8 cellular contexts compared by ENCODE assay signal in genomic region chr14:69693823-69694729, GRCh38.
DNase-seq lines count a peak whose midpoint lies in the region; ATAC-seq and TF ChIP-seq lines count a peak whose summit lies in the region.

No MANE protein-coding gene starts in this region.

- peak; percentile 34 for DNase-seq in NOMO-1 treated with DMSO at 0.1 percent for 48 hours (lab: John Stamatoyannopoulos, UW; ENCODE audit: unreplicated experiment)
- DNase-seq in NOMO-1 treated with dmso at 0.1 percent for 144 hours (lab: John Stamatoyannopoulos, UW; ENCODE audit: unreplicated experiment) = no peak
- DNase-seq in NCI-H748 treated with DMSO at 0.1 percent for 48 hours (lab: John Stamatoyannopoulos, UW) = peak; percentile 9
- DNase-seq in fibroblast of pulmonary artery (ENCODE audit: low read depth) = peak; percentile 44
- no peak for DNase-seq in stimulated activated effector memory CD8-positive, alpha-beta T cell treated with anti-CD3 and anti-CD28 coated beads, Interleukin-12 subunit alpha, Interleukin-12 subunit beta, amount 100 ng/mL, for 72 hours (ENCODE audit: low spot score in 2 of 2)
- no peak for DNase-seq in lower leg skin (ENCODE audit: low spot score in 2 of 2)
- no peak for DNase-seq in GF-D8 (lab: John Stamatoyannopoulos, UW)

- 60% methylated on average over 4 of the region's 4 CpGs for WGBS in lower leg skin, 2 donors

- TF ChIP-seq CTCF in fibroblast of pulmonary artery (IDR thresholded peaks at IDR 0.05; ENCODE audit: low read length, missing control alignments) (no peak), lower leg skin (IDR thresholded peaks at IDR 0.05) (no peak)

- TF ChIP-seq POLR2A in lower leg skin (IDR thresholded peaks at IDR 0.05) = no peak

- no peak for ATAC-seq in stimulated activated effector memory CD8-positive, alpha-beta T cell treated with anti-CD3 and anti-CD28 coated beads, Interleukin-12 subunit alpha, Interleukin-12 subunit beta, amount 100 ng/mL, for 72 hours
- no peak for ATAC-seq in GM18519 (IDR thresholded peaks at IDR 0.05; ENCODE audit: low FRiP score, unreplicated experiment)

- H3K27ac Mint-ChIP-seq in stimulated activated effector memory CD8-positive, alpha-beta T cell treated with anti-CD3 and anti-CD28 coated beads, Interleukin-12 subunit alpha, Interleukin-12 subunit beta, amount 100 ng/mL, for 72 hours = peak overlapping the region; percentile 88

- H3K4me3 ChIP-seq in fibroblast of pulmonary artery (replicated peaks; ENCODE audit: low read depth, low read length) (no peak overlapping the region), lower leg skin (ENCODE audit: low read depth, poor library complexity, severe bottlenecking) (no peak overlapping the region)

- no peak overlapping the region for H3K4me3 Mint-ChIP-seq in stimulated activated effector memory CD8-positive, alpha-beta T cell treated with anti-CD3 and anti-CD28 coated beads, Interleukin-12 subunit alpha, Interleukin-12 subunit beta, amount 100 ng/mL, for 72 hours

- H3K36me3 Mint-ChIP-seq in stimulated activated effector memory CD8-positive, alpha-beta T cell treated with anti-CD3 and anti-CD28 coated beads, Interleukin-12 subunit alpha, Interleukin-12 subunit beta, amount 100 ng/mL, for 72 hours = peaks cover 72% of the 10 kb centered on the region

- H3K9me3 Mint-ChIP-seq in stimulated activated effector memory CD8-positive, alpha-beta T cell treated with anti-CD3 and anti-CD28 coated beads, Interleukin-12 subunit alpha, Interleukin-12 subunit beta, amount 100 ng/mL, for 72 hours = no peaks in the 10 kb centered on the region

- intact Hi-C loops in lower leg skin (cut with DNase I; ENCODE audit: low total_unique reads) = no loop called here

- H3K4me1 Mint-ChIP-seq in stimulated activated effector memory CD8-positive, alpha-beta T cell treated with anti-CD3 and anti-CD28 coated beads, Interleukin-12 subunit alpha, Interleukin-12 subunit beta, amount 100 ng/mL, for 72 hours = peaks cover 86% of the 10 kb centered on the region

Comparison
In these comparisons a context has a peak if more than half of its experiments do, and no peak if none do; other contexts are left out.
1. DNase-seq: peak in NOMO-1 treated with DMSO at 0.1 percent for 48 hours (single experiment), NCI-H748 treated with DMSO at 0.1 percent for 48 hours (single experiment) and fibroblast of pulmonary artery (single experiment); none in NOMO-1 treated with dmso at 0.1 percent for 144 hours (single experiment), stimulated activated effector memory CD8-positive, alpha-beta T cell treated with anti-CD3 and anti-CD28 coated beads, Interleukin-12 subunit alpha, Interleukin-12 subunit beta, amount 100 ng/mL, for 72 hours (0 of 2), lower leg skin (0 of 2) and GF-D8 (single experiment).